In the genomic region with DNA sequence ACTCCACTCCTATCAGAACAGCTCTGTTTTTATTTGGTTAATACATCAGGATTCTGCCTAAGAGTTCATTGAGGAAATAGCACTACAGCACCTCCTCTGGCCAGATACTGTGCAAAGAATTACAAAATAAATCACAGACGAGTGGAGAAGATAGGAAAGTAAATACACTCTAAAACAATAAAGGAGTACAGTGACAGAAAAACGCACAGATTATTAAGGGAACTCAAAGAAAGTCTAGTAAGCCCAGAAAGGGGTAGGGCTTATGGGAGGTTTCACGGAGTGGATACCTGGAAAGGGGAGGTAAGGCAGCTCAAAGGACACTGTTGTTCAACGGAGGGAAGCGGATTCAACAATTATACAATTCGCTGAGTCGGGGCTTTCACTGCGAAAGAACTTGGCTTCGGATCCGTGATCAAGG, we compare ENCODE assay signal across 8 cellular contexts. TPM values are rescaled to one million over a fixed set of nuclear protein-coding genes. Genes with fewer than 3 reads are reported as not detected.
A peak's percentile ranks its signal among the peaks of the same experiment; 100 is the strongest.
DNase-seq lines count a peak whose midpoint lies in the region; ATAC-seq and TF ChIP-seq lines count a peak whose summit lies in the region.

No MANE protein-coding gene starts in this region.

- no peak overlapping the region for H3K27ac ChIP-seq in SJSA1
- H3K27ac ChIP-seq in vagina = peak overlapping the region; percentile 94

- H3K9me3 ChIP-seq in SJSA1 (replicated peaks) (no peaks in the 10 kb centered on the region), vagina (no peaks in the 10 kb centered on the region)

- H3K27me3 Mint-ChIP-seq in effector memory CD8-positive, alpha-beta T cell = peaks cover 11 to 20% of the 10 kb centered on the region in 2 donors
- H3K27me3 Mint-ChIP-seq in mesothelial cell of epicardium (ENCODE audit: low read depth) = no peaks in the 10 kb centered on the region

- no peak for DNase-seq in AG10803 (ENCODE audit: low read depth)
- no peak for DNase-seq in SJSA1 (ENCODE audit: low read depth in 1 of 2, low spot score in 2 of 2)
- peak in 2 of 3 experiments; percentile 22 to 40 for DNase-seq in effector memory CD8-positive, alpha-beta T cell
- no peak for DNase-seq in mesothelial cell of epicardium (ENCODE audit: low spot score in 2 of 2, unreplicated experiment in 2 of 2)
- DNase-seq in vagina (ENCODE audit: extremely low spot score in 2 of 2) = no peak
- DNase-seq in GDM1 (lab: John Stamatoyannopoulos, UW) = no peak

- peak; percentile 11 for ATAC-seq in GM18508 (IDR thresholded peaks at IDR 0.05; ENCODE audit: insufficient read depth, unreplicated experiment)
- ATAC-seq in HG03439 (IDR thresholded peaks at IDR 0.05; ENCODE audit: unreplicated experiment) = peak; percentile 22
- peak; percentile 54 for ATAC-seq in effector memory CD8-positive, alpha-beta T cell (replicated peaks)

- H3K9me3 Mint-ChIP-seq in effector memory CD8-positive, alpha-beta T cell = peaks cover 3 to 14% of the 10 kb centered on the region in 2 donors
- peaks cover 15% of the 10 kb centered on the region for H3K9me3 Mint-ChIP-seq in mesothelial cell of epicardium

- peak overlapping the region; percentile 95 to 99 for H3K27ac Mint-ChIP-seq in effector memory CD8-positive, alpha-beta T cell
- H3K27ac Mint-ChIP-seq in mesothelial cell of epicardium = peak overlapping the region; percentile 88

- no peak for TF ChIP-seq POLR2A in vagina (IDR thresholded peaks at IDR 0.05)

- H3K4me1 ChIP-seq in SJSA1 (replicated peaks) = peaks cover 26% of the 10 kb centered on the region
- H3K4me1 ChIP-seq in vagina = peaks cover 35% of the 10 kb centered on the region

- TF ChIP-seq CTCF in AG10803 (conservative IDR thresholded peaks at IDR 0.05; ENCODE audit: low read length) = peak; percentile 57
- TF ChIP-seq CTCF in mesothelial cell of epicardium (IDR thresholded peaks at IDR 0.05; ENCODE audit: unreplicated experiment) = peak; percentile 13
- peak in 2 of 3 experiments; percentile 33 to 34 for TF ChIP-seq CTCF in vagina (IDR thresholded peaks at IDR 0.05)

- H3K4me3 ChIP-seq in AG10803 (ENCODE audit: low read length) (peak overlapping the region; percentile 96), SJSA1 (peak overlapping the region; percentile 23), vagina (peak overlapping the region; percentile 63 to 71)

- H3K4me3 Mint-ChIP-seq in effector memory CD8-positive, alpha-beta T cell = peak overlapping the region; percentile 77 to 91
- peak overlapping the region; percentile 68 for H3K4me3 Mint-ChIP-seq in mesothelial cell of epicardium

- H3K27me3 ChIP-seq in SJSA1 (replicated peaks) = peaks cover 37% of the 10 kb centered on the region
- H3K27me3 ChIP-seq in vagina = no peaks in the 10 kb centered on the region

- H3K4me1 Mint-ChIP-seq in effector memory CD8-positive, alpha-beta T cell (ENCODE audit: low read depth in 2 of 2) = peaks cover 21 to 29% of the 10 kb centered on the region in 2 donors
- H3K4me1 Mint-ChIP-seq in mesothelial cell of epicardium = peaks cover 68% of the 10 kb centered on the region

- intact Hi-C loops in vagina (cut with DNase I) = no loop called here

- H3K36me3 Mint-ChIP-seq in effector memory CD8-positive, alpha-beta T cell (ENCODE audit: insufficient read depth) = peaks cover 17% of the 10 kb centered on the region
- H3K36me3 Mint-ChIP-seq in mesothelial cell of epicardium = peaks cover 16% of the 10 kb centered on the region

- H3K36me3 ChIP-seq in SJSA1 (no peaks in the 10 kb centered on the region), vagina (no peaks in the 10 kb centered on the region)

RNA-seq across cellular contexts. Expression of a gene that starts 5.5 kb away (rescaled TPM):
- not detected in 2 replicates for total RNA-seq in SJSA1 (2014; rRNA removed; shearing (Covaris generic))
- total RNA-seq in mesothelial cell of epicardium = not detected in 3 replicates
- not detected for total RNA-seq in vagina

RNA-seq across cellular contexts. Expression of a gene that starts 14.1 kb away (rescaled TPM):
- total RNA-seq in SJSA1 (2014; rRNA removed; shearing (Covaris generic)) = 10.1 and 11.9 TPM in 2 replicates
- total RNA-seq in mesothelial cell of epicardium (1.4 to 1.7 TPM (median 1.6 TPM) in 3 replicates), vagina (1.2 TPM)

RNA-seq across cellular contexts. Expression of a gene that starts 40.2 kb away (rescaled TPM):
- total RNA-seq in SJSA1 (2014; rRNA removed; shearing (Covaris generic)) = 236 and 314 TPM in 2 replicates
- total RNA-seq in mesothelial cell of epicardium (21.0 to 24.8 TPM (median 24.0 TPM) in 3 replicates), vagina (16.9 TPM)

Comparison
In these comparisons a context has a peak if more than half of its experiments do, and no peak if none do; other contexts are left out.
1. DNase-seq: peak in effector memory CD8-positive, alpha-beta T cell (2 of 3); none in AG10803 (single experiment), SJSA1 (0 of 2), mesothelial cell of epicardium (0 of 2), vagina (0 of 2) and GDM1 (single experiment).
2. H3K4me3 ChIP-seq: peak in every context shown above with its lines; median percentile 96 in AG10803; 67 in vagina; 23 in SJSA1.
3. Peak in every context shown above with its lines, with median percentiles within 50 percentile points of each other: CTCF ChIP-seq and ATAC-seq.